In the genomic region with DNA sequence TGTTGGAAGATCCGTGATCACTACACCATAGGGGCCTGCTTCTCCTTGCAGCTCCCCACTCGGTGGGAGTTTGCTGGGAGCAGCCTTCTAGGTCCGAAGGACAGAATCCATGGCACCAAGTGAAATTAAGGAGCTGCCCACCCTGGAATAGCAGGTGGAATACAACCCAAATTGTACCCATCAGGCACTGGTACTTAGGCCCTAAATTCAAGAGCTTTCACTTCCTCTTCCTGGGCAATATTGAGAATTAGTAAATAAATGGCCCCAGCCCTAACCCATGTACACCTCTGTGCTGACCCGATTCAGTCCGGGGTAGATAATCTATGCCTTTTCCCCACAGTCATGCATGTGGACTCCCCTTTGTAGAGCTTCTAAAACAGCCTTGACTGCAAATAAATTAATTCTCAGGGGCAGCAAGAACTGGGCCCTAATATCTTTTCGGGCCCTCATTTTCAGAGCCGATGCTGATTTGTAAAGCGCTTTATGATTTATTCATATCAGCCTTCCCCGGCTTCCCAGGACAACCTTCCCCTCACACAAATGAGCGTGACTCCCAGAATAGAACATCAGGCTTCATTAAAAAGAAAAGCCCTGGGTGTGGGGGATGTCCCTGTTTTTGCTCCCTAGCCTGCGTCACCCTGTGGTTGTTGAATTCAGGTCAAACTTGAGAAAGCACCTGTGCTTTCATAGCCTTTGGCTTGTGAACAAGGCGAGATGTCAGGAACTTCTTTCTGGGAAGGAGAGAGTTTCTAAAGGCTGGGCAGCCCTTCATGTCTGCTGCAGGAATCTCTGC, we compare ENCODE assay signal across 1 cellular context.
TF ChIP-seq lines count a peak whose summit lies in the region.

No MANE protein-coding gene starts in this region.

TF ChIP-seq in GM12878, 131 proteins besides CTCF, POLR2A, EP300 and RAD21 (continued from another document and continues in another):
- TF ChIP-seq BCL3 (IDR thresholded peaks at IDR 0.05; ENCODE audit: borderline replicate concordance, insufficient read depth, low read depth, low read length, poor library complexity, severe bottlenecking) (no peak), PML (IDR thresholded peaks at IDR 0.05; ENCODE audit: low read length) (no peak), CREM (IDR thresholded peaks at IDR 0.05; ENCODE audit: low read depth) (no peak), ZNF384 (IDR thresholded peaks at IDR 0.05; ENCODE audit: borderline replicate concordance, low read depth, low read length) (no peak), SREBF1 (IDR thresholded peaks at IDR 0.05; ENCODE audit: low read length) (no peak), NFXL1 (IDR thresholded peaks at IDR 0.05; ENCODE audit: borderline replicate concordance) (no peak), POU2F2 (IDR thresholded peaks at IDR 0.05; ENCODE audit: borderline replicate concordance, low read depth, low read length) (no peak), MYC (IDR thresholded peaks at IDR 0.05; ENCODE audit: insufficient read depth, insufficient read length, insufficient replicate concordance, low read length, severe bottlenecking) (no peak), CEBPB (IDR thresholded peaks at IDR 0.05; ENCODE audit: borderline replicate concordance in 1 of 2, low read depth in 2 of 2, low read length in 2 of 2) (no peak), TAF1 (IDR thresholded peaks at IDR 0.05; ENCODE audit: borderline replicate concordance, low read depth, low read length) (no peak), CBX3 (IDR thresholded peaks at IDR 0.05; ENCODE audit: borderline replicate concordance, low read depth) (no peak), KDM1A (IDR thresholded peaks at IDR 0.05; ENCODE audit: borderline replicate concordance) (no peak), IKZF1 (conservative IDR thresholded peaks at IDR 0.05) (peak; percentile 61), BCL11A (IDR thresholded peaks at IDR 0.05; ENCODE audit: low read depth, low read length) (0 out of 2 replicates have a peak, but pooled peaks have one; percentile 8), CUX1 (IDR thresholded peaks at IDR 0.05; ENCODE audit: insufficient replicate concordance, low read depth, low read length) (no peak), NRF1 (conservative IDR thresholded peaks at IDR 0.05; ENCODE audit: low read depth, low read length) (no peak), BMI1 (IDR thresholded peaks at IDR 0.05; ENCODE audit: borderline replicate concordance) (no peak), CREB1 (IDR thresholded peaks at IDR 0.05; ENCODE audit: low read depth) (no peak), RB1 (IDR thresholded peaks at IDR 0.05; ENCODE audit: borderline replicate concordance) (no peak), MTA2 (IDR thresholded peaks at IDR 0.05; ENCODE audit: low read depth) (peak; percentile 22; the same call in 1 of the 2 replicates), ZNF622 (IDR thresholded peaks at IDR 0.05) (no peak), JUNB (IDR thresholded peaks at IDR 0.05) (no peak), CHD1 (IDR thresholded peaks at IDR 0.05; ENCODE audit: low read depth, low read length) (no peak), BCLAF1 (IDR thresholded peaks at IDR 0.05) (no peak), SUZ12 (IDR thresholded peaks at IDR 0.05; ENCODE audit: unreplicated experiment) (no peak), BHLHE40 (IDR thresholded peaks at IDR 0.05; ENCODE audit: borderline replicate concordance in 1 of 2, low read depth in 2 of 2, low read length in 1 of 2) (peak in 1 of 2 experiments; percentile 5; a peak in 2 of 4 replicates), PRDM15 (CRISPR knock-in tag; IDR thresholded peaks at IDR 0.05) (no peak)
- TF ChIP-seq, protein P1, sequence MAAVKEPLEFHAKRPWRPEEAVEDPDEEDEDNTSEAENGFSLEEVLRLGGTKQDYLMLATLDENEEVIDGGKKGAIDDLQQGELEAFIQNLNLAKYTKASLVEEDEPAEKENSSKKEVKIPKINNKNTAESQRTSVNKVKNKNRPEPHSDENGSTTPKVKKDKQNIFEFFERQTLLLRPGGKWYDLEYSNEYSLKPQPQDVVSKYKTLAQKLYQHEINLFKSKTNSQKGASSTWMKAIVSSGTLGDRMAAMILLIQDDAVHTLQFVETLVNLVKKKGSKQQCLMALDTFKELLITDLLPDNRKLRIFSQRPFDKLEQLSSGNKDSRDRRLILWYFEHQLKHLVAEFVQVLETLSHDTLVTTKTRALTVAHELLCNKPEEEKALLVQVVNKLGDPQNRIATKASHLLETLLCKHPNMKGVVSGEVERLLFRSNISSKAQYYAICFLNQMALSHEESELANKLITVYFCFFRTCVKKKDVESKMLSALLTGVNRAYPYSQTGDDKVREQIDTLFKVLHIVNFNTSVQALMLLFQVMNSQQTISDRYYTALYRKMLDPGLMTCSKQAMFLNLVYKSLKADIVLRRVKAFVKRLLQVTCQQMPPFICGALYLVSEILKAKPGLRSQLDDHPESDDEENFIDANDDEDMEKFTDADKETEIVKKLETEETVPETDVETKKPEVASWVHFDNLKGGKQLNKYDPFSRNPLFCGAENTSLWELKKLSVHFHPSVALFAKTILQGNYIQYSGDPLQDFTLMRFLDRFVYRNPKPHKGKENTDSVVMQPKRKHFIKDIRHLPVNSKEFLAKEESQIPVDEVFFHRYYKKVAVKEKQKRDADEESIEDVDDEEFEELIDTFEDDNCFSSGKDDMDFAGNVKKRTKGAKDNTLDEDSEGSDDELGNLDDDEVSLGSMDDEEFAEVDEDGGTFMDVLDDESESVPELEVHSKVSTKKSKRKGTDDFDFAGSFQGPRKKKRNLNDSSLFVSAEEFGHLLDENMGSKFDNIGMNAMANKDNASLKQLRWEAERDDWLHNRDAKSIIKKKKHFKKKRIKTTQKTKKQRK (IDR thresholded peaks at IDR 0.05; ENCODE audit: low read depth, low read length), result no peak
- TF ChIP-seq, protein P2, sequence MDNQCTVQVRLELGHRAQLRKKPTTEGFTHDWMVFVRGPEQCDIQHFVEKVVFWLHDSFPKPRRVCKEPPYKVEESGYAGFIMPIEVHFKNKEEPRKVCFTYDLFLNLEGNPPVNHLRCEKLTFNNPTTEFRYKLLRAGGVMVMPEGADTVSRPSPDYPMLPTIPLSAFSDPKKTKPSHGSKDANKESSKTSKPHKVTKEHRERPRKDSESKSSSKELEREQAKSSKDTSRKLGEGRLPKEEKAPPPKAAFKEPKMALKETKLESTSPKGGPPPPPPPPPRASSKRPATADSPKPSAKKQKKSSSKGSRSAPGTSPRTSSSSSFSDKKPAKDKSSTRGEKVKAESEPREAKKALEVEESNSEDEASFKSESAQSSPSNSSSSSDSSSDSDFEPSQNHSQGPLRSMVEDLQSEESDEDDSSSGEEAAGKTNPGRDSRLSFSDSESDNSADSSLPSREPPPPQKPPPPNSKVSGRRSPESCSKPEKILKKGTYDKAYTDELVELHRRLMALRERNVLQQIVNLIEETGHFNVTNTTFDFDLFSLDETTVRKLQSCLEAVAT (IDR thresholded peaks at IDR 0.05), result no peak
